17 cellular contexts compared by ENCODE assay signal in the genomic region with DNA sequence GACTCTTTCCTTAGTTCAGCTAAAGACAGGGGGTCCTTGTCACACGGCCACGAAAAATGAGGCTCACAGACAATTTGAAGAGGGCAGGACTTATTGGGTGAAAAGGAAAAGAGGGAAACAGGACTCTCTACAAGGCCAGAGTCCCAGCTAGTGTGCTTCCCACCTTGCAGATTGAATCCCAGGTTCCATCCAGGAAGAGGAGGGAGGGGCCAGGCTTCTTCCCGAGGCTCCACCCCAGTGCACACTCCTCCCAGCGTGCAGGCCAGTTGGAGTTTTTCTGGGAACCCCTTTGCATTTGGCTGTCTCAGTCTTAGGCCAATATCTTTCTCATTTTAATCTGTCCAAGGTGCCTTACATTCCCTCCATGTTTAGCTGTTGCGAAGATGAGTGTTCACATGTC.
DNase-seq lines count a peak whose midpoint lies in the region; ATAC-seq and TF ChIP-seq lines count a peak whose summit lies in the region.
"Had no signal": no experiment of that assay in that cellular context is flagged by ENCODE, and none has a peak within 500 bp of the region (broad histone marks: within the 10 kb centered on the region; RNA-seq: fewer than 3 reads in every experiment).

No MANE protein-coding gene starts in this region.

- no TSS peak for BruUV-seq in HCT116 (replicated peaks; lab: Mats Ljungman, UMichigan)

- H2BK12ac ChIP-seq in trophoblast cell (ENCODE audit: low read length) = no peak overlapping the region

- H3K9me3 ChIP-seq in HCT116 (ENCODE audit: control insufficient read depth in 1 of 2, insufficient read depth in 1 of 2, low read depth in 1 of 2, low read length in 2 of 2) = no peaks in the 10 kb centered on the region
- no peaks in the 10 kb centered on the region for H3K9me3 ChIP-seq in SJSA1 (replicated peaks)
- H3K9me3 ChIP-seq in hepatocyte (ENCODE audit: low read depth) = no peaks in the 10 kb centered on the region
- H3K9me3 ChIP-seq in trophoblast cell (ENCODE audit: insufficient read depth, low read depth, low read length) = no peaks in the 10 kb centered on the region

- no peak overlapping the region for H4K12ac ChIP-seq in trophoblast cell (ENCODE audit: low read depth, low read length)

- H2AK5ac ChIP-seq in trophoblast cell (ENCODE audit: low read length) = no peak overlapping the region

- H3K4me2 ChIP-seq in HCT116 (ENCODE audit: low read length) (peak overlapping the region; percentile 29; the same call in 1 of the 2 replicates), hepatocyte (no peak overlapping the region), trophoblast cell (ENCODE audit: low read length) (no peak overlapping the region)
- H3K4me2 ChIP-seq: BLaER1 treated with 17β-estradiol and CSF1 and Interleukin-3, amounts not matched to agents 10 nM and 100 nM had no signal

- CTCF ChIA-PET in HCT116 (lab: Charles Lee) = no interaction called here

- H3K79me1 ChIP-seq in trophoblast cell (ENCODE audit: low read length) = peaks cover 2% of the 10 kb centered on the region

- no peak overlapping the region for H2AFZ ChIP-seq in HCT116 (ENCODE audit: low read depth, low read length, poor library complexity, severe bottlenecking)
- no peak overlapping the region for H2AFZ ChIP-seq in hepatocyte
- no peak overlapping the region for H2AFZ ChIP-seq in trophoblast cell (ENCODE audit: insufficient read depth, low read length, poor library complexity)

- H4K8ac ChIP-seq in trophoblast cell (ENCODE audit: low read depth, low read length) = no peak overlapping the region

- no peak overlapping the region for H2BK5ac ChIP-seq in trophoblast cell (ENCODE audit: low read depth, low read length, poor library complexity)

- H3K4me3 Mint-ChIP-seq in activated T-cell treated with anti-CD3 and anti-CD28 coated beads, Interleukin-2, amount 50 U/mL, for 72 hours = no peak overlapping the region
- H3K4me3 Mint-ChIP-seq: H9 had no signal

- DNase-seq in HCT116 (ENCODE audit: low read depth, low spot score) = no peak
- DNase-seq in SJSA1 (ENCODE audit: low read depth in 1 of 2, low spot score in 2 of 2) = no peak
- DNase-seq in hepatocyte (ENCODE audit: low spot score) = no peak
- DNase-seq in trophoblast cell = no peak
- no peak for DNase-seq in activated T-cell treated with anti-CD3 and anti-CD28 coated beads, Interleukin-2, amount 50 U/mL, for 72 hours
- DNase-seq in erythroblast (lab: John Stamatoyannopoulos, UW) = no peak
- no peak for DNase-seq in NOMO-1 treated with dmso at 0.1 percent for 144 hours (lab: John Stamatoyannopoulos, UW; ENCODE audit: unreplicated experiment)
- DNase-seq: DMS 273 treated with DMSO at 0.1 percent for 48 hours; H9; Karpas-422; NCI-H1436; NCI-H2081 treated with DMSO at 0.1 percent for 48 hours; NCI-H2227 treated with DMSO at 0.1 percent for 48 hours; NCI-H69; NK-92 treated with Interleukin-12 subunit alpha and Interleukin-12 subunit beta, amount 100 ng/mL, for 24 hours had no signal

- RAD21 ChIA-PET in HCT116 (lab: Charles Lee; ENCODE audit: low non-redundant PET in 1 of 2, low total read pairs in 2 of 2, uncharacterized antibody in 2 of 2, unreplicated experiment in 2 of 2) = no interaction called here

- H4K20me1 ChIP-seq in HCT116 (ENCODE audit: insufficient read depth) (no peaks in the 10 kb centered on the region), hepatocyte (ENCODE audit: insufficient read depth, poor library complexity, severe bottlenecking) (no peaks in the 10 kb centered on the region)

- H2BK120ac ChIP-seq in trophoblast cell (ENCODE audit: insufficient read depth, low read length, poor library complexity) = no peak overlapping the region

- no peak overlapping the region for H3K18ac ChIP-seq in trophoblast cell (ENCODE audit: low read length)

- intact Hi-C loops in HCT116 (cut with micrococcal nuclease) = no loop called here

- H3K27ac Mint-ChIP-seq in activated T-cell treated with anti-CD3 and anti-CD28 coated beads, Interleukin-2, amount 50 U/mL, for 72 hours = no peak overlapping the region

- H3K4me1 ChIP-seq in HCT116 (ENCODE audit: control insufficient read depth in 1 of 2, insufficient read depth in 2 of 2, low read length in 2 of 2) = peaks cover 11 to 14% of the 10 kb centered on the region in 2 experiments
- peaks cover 18% of the 10 kb centered on the region for H3K4me1 ChIP-seq in SJSA1 (replicated peaks)
- peaks cover 5% of the 10 kb centered on the region for H3K4me1 ChIP-seq in hepatocyte (ENCODE audit: insufficient read depth)
- peaks cover 5 to 9% of the 10 kb centered on the region in 2 experiments for H3K4me1 ChIP-seq in trophoblast cell (ENCODE audit: control insufficient read depth in 1 of 2, insufficient read depth in 2 of 2, low read length in 2 of 2)
- H3K4me1 ChIP-seq: BLaER1 treated with 17β-estradiol and CSF1 and Interleukin-3, amounts not matched to agents 10 nM and 100 nM had no signal

- H3K4me1 Mint-ChIP-seq in activated T-cell treated with anti-CD3 and anti-CD28 coated beads, Interleukin-2, amount 50 U/mL, for 72 hours (ENCODE audit: low read depth) = no peaks in the 10 kb centered on the region

- H3K27ac ChIP-seq in HCT116 (ENCODE audit: low read depth, low read length) (no peak overlapping the region), SJSA1 (peak overlapping the region; percentile 74), hepatocyte (peak overlapping the region; percentile 73), trophoblast cell (ENCODE audit: low read depth, low read length) (peak overlapping the region; percentile 66)
- H3K27ac ChIP-seq: BLaER1 treated with 17β-estradiol and CSF1 and Interleukin-3, amounts not matched to agents 10 nM and 100 nM had no signal

- H3K9me2 ChIP-seq in HCT116 (ENCODE audit: insufficient read depth) = no peaks in the 10 kb centered on the region
- H3K9me2 ChIP-seq in hepatocyte (replicated peaks; ENCODE audit: insufficient read depth) = no peaks in the 10 kb centered on the region

- H3K36me3 ChIP-seq in HCT116 (ENCODE audit: control insufficient read depth in 1 of 2, insufficient read depth in 2 of 2, low read length in 2 of 2) = no peaks in the 10 kb centered on the region
- peaks cover 12% of the 10 kb centered on the region for H3K36me3 ChIP-seq in SJSA1
- H3K36me3 ChIP-seq in hepatocyte (replicated peaks; ENCODE audit: insufficient read depth, low read depth) = no peaks in the 10 kb centered on the region
- peaks cover 5 to 8% of the 10 kb centered on the region in 2 experiments for H3K36me3 ChIP-seq in trophoblast cell (ENCODE audit: control insufficient read depth in 1 of 2, insufficient read depth in 2 of 2, low read length in 2 of 2)

- H3K4me3 ChIP-seq in HCT116 (replicated peaks in 1 of 2; ENCODE audit: low read depth in 1 of 2, low read length in 2 of 2) (no peak overlapping the region), SJSA1 (no peak overlapping the region), hepatocyte (no peak overlapping the region), trophoblast cell (ENCODE audit: low read depth, low read length) (no peak overlapping the region)
- H3K4me3 ChIP-seq: BLaER1 treated with 17β-estradiol and CSF1 and Interleukin-3, amounts not matched to agents 10 nM and 100 nM had no signal

- peaks cover 10 to 24% of the 10 kb centered on the region in 2 donors for H3K36me3 Mint-ChIP-seq in activated T-cell treated with anti-CD3 and anti-CD28 coated beads, Interleukin-2, amount 50 U/mL, for 72 hours (ENCODE audit: insufficient read depth in 2 of 2)

- POLR2A ChIA-PET in HCT116 (lab: Charles Lee) = no interaction called here

- no peak for TF ChIP-seq POLR2A in HCT116 (IDR thresholded peaks at IDR 0.05; ENCODE audit: borderline replicate concordance, extremely low read depth, insufficient read depth, insufficient read length)
- TF ChIP-seq POLR2A in erythroblast (IDR thresholded peaks at IDR 0.05; ENCODE audit: low read length) = no peak

- H3K14ac ChIP-seq in trophoblast cell (ENCODE audit: low read length) = no peak overlapping the region

- H3K79me2 ChIP-seq in HCT116 (ENCODE audit: insufficient read depth, low read length) (no peaks in the 10 kb centered on the region), hepatocyte (peaks cover 2% of the 10 kb centered on the region), trophoblast cell (ENCODE audit: control insufficient read depth, insufficient read depth, low read length, poor library complexity) (no peaks in the 10 kb centered on the region)

- ATAC-seq in HCT116 = peak; percentile 60
- ATAC-seq in activated T-cell treated with anti-CD3 and anti-CD28 coated beads, Interleukin-2, amount 50 U/mL, for 72 hours (replicated peaks in 1 of 2) = no peak
- ATAC-seq: Right ventricle myocardium inferior had no signal

- no peak overlapping the region for H3K23ac ChIP-seq in trophoblast cell (ENCODE audit: low read length)

- no peak for TF ChIP-seq CTCF in HCT116 (IDR thresholded peaks at IDR 0.05 in 2 of 3, conservative IDR thresholded peaks at IDR 0.05 in 1 of 3; ENCODE audit: borderline replicate concordance in 1 of 3, insufficient read depth in 1 of 3, low read depth in 2 of 3, low read length in 2 of 3)
- no peak for TF ChIP-seq CTCF in hepatocyte (IDR thresholded peaks at IDR 0.05; ENCODE audit: poor library complexity)

- no peaks in the 10 kb centered on the region for H3K27me3 Mint-ChIP-seq in activated T-cell treated with anti-CD3 and anti-CD28 coated beads, Interleukin-2, amount 50 U/mL, for 72 hours (ENCODE audit: low read depth)

- WGBS in hepatocyte (ENCODE audit: low lambda C conversion rate, missing lambda C conversion rate) = 87% methylated on average over 5 of the region's 5 CpGs
- WGBS in trophoblast cell (ENCODE audit: extremely low coverage, insufficient coverage, insufficient read length) = no CpG with 5 or more reads among the region's 5 CpGs

- H3K9ac ChIP-seq in HCT116 (ENCODE audit: low read length) (no peak overlapping the region), trophoblast cell (ENCODE audit: low read length) (peak overlapping the region; percentile 54)
- H3K9ac ChIP-seq: BLaER1 treated with 17β-estradiol and CSF1 and Interleukin-3, amounts not matched to agents 10 nM and 100 nM had no signal

- no peaks in the 10 kb centered on the region for H3K27me3 ChIP-seq in HCT116 (ENCODE audit: insufficient read depth, low read length)
- H3K27me3 ChIP-seq in SJSA1 (replicated peaks) = no peaks in the 10 kb centered on the region
- H3K27me3 ChIP-seq in hepatocyte = no peaks in the 10 kb centered on the region
- no peaks in the 10 kb centered on the region for H3K27me3 ChIP-seq in trophoblast cell (ENCODE audit: insufficient read depth, low read length)
- H3K27me3 ChIP-seq: BLaER1 treated with 17β-estradiol and CSF1 and Interleukin-3, amounts not matched to agents 10 nM and 100 nM had no signal

- H3K4ac ChIP-seq in trophoblast cell (ENCODE audit: low read depth, low read length) = no peak overlapping the region

- H3K9me3 Mint-ChIP-seq in activated T-cell treated with anti-CD3 and anti-CD28 coated beads, Interleukin-2, amount 50 U/mL, for 72 hours = no peaks in the 10 kb centered on the region
- H3K9me3 Mint-ChIP-seq: H9 had no signal

- H4K91ac ChIP-seq in trophoblast cell (ENCODE audit: low read depth, low read length) = peak overlapping the region; percentile 3

- no peak for TF ChIP-seq RAD21 in HCT116 (IDR thresholded peaks at IDR 0.05; ENCODE audit: low read depth)

TF ChIP-seq in HCT116, 20 proteins besides CTCF, POLR2A, EP300 and RAD21 (continues in another document):
- no peak for TF ChIP-seq ZNF274 (IDR thresholded peaks at IDR 0.05; ENCODE audit: low read depth, low read length)
- TF ChIP-seq CEBPB (IDR thresholded peaks at IDR 0.05; ENCODE audit: low read depth) = no peak
- no peak for TF ChIP-seq TCF7L2 (IDR thresholded peaks at IDR 0.05; ENCODE audit: borderline replicate concordance, extremely low read depth, insufficient read depth, insufficient read length)
